Comparison of ENCODE assay signal across 1 cellular context in the genomic region with DNA sequence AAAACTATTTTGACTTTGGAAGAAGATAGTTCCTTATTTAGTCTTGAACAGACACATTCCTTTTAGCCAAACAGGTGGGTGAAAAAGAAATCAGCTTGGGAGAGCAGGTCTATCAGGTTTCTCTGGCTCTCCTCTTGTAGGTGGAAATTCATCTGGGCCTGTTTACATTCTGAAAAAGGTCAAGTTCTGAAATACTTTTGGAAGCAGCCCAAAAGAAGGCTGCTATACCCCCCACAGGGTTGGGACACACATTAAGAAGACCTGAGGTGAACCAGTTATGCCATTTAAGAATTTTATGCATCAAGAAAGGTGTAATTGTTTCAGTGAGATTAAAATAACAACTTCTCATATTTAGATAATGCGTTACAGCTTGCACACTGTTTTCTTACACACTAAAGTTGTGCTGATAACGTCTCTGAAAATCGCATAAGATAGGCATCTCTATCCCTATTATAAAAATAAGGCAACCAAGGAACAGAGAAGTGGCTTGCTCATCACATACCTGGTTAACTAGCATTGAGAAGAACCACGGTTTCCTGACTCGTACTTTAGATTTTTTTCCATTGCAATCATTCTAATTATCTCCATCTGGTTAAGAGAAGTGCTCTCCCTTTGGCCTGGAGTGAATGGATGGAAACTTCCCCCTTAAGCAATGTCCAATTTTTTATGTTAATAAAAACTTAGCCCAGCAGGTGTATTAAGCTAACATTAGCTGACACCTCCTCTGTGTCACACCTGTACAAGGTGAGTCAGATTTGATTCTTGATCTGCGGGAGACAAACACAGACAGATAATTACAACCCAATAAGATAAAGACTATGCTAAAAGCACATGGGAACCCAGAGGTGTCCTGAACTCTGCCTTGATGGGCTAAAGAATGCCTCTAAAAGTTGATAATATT.
TF ChIP-seq lines count a peak whose summit lies in the region.

No MANE protein-coding gene starts in this region.

TF ChIP-seq in SK-N-SH treated with all-trans-retinoic acid at 6 μM for 48 hours, 23 proteins besides CTCF, POLR2A, EP300 and RAD21 (continued from another document):
- TF ChIP-seq, protein P1, sequence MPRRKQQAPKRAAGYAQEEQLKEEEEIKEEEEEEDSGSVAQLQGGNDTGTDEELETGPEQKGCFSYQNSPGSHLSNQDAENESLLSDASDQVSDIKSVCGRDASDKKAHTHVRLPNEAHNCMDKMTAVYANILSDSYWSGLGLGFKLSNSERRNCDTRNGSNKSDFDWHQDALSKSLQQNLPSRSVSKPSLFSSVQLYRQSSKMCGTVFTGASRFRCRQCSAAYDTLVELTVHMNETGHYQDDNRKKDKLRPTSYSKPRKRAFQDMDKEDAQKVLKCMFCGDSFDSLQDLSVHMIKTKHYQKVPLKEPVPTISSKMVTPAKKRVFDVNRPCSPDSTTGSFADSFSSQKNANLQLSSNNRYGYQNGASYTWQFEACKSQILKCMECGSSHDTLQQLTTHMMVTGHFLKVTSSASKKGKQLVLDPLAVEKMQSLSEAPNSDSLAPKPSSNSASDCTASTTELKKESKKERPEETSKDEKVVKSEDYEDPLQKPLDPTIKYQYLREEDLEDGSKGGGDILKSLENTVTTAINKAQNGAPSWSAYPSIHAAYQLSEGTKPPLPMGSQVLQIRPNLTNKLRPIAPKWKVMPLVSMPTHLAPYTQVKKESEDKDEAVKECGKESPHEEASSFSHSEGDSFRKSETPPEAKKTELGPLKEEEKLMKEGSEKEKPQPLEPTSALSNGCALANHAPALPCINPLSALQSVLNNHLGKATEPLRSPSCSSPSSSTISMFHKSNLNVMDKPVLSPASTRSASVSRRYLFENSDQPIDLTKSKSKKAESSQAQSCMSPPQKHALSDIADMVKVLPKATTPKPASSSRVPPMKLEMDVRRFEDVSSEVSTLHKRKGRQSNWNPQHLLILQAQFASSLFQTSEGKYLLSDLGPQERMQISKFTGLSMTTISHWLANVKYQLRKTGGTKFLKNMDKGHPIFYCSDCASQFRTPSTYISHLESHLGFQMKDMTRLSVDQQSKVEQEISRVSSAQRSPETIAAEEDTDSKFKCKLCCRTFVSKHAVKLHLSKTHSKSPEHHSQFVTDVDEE (CRISPR knock-in tag; IDR thresholded peaks at IDR 0.05), result no peak
- TF ChIP-seq PPARA (CRISPR knock-in tag; IDR thresholded peaks at IDR 0.05; ENCODE audit: borderline replicate concordance) (no peak), CSDC2 (CRISPR knock-in tag; IDR thresholded peaks at IDR 0.05) (no peak), ZNF565 (CRISPR knock-in tag; conservative IDR thresholded peaks at IDR 0.05; ENCODE audit: low read depth) (no peak)
- TF ChIP-seq, protein P2, sequence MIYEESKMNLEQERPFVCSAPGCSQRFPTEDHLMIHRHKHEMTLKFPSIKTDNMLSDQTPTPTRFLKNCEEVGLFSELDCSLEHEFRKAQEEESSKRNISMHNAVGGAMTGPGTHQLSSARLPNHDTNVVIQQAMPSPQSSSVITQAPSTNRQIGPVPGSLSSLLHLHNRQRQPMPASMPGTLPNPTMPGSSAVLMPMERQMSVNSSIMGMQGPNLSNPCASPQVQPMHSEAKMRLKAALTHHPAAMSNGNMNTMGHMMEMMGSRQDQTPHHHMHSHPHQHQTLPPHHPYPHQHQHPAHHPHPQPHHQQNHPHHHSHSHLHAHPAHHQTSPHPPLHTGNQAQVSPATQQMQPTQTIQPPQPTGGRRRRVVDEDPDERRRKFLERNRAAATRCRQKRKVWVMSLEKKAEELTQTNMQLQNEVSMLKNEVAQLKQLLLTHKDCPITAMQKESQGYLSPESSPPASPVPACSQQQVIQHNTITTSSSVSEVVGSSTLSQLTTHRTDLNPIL (CRISPR knock-in tag; IDR thresholded peaks at IDR 0.05; ENCODE audit: low read depth), result no peak
